In the genomic region with DNA sequence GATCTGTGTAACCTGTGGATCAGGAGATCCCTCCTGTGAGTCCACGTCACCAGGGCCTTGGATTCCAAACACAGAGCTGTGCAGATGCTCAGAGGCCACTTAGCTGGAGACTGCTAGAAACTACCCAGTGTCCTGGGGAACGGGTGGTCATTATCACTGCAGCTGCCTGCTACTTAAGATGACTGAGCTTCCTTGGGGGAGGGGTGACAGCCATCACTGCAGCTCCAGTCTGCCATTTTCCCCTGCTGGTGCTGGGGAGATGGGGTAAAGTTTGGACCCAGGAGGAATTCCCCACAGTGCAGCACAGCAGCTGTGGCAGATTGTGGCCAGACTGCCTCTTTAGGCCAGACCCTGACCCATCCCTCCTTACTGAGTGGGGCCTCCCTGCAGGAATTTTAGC, we compare ENCODE assay signal across 19 cellular contexts.
DNase-seq lines count a peak whose midpoint lies in the region; ATAC-seq, FAIRE-seq and TF ChIP-seq lines count a peak whose summit lies in the region.
"Had no signal": no experiment of that assay in that cellular context is flagged by ENCODE, and none has a peak within 500 bp of the region (broad histone marks: within the 10 kb centered on the region; RNA-seq: fewer than 3 reads in every experiment).

No MANE protein-coding gene starts in this region.

- H4K91ac ChIP-seq in H1 (replicated peaks; ENCODE audit: insufficient read length, low read length), result no peak overlapping the region

- TF ChIP-seq POLR2A in H1 (IDR thresholded peaks at IDR 0.05; ENCODE audit: control extremely low read depth in 1 of 2, low read depth in 2 of 2, low read length in 2 of 2), result no peak

- no peak overlapping the region for H3K4me3 ChIP-seq in H1 (ENCODE audit: extremely low read depth in 1 of 4, insufficient read depth in 2 of 4, low read depth in 3 of 4, low read length in 4 of 4)
- no peak overlapping the region for H3K4me3 ChIP-seq in neural progenitor cell
- H3K4me3 ChIP-seq: HAP-1 had no signal

- H3K27ac Mint-ChIP-seq in neural progenitor cell, result no peak overlapping the region
- H3K27ac Mint-ChIP-seq: B cell; CD4-positive, alpha-beta T cell had no signal

- H3K14ac ChIP-seq in H1 (ENCODE audit: insufficient read length), result no peak overlapping the region

- no peak overlapping the region for H2BK5ac ChIP-seq in H1 (ENCODE audit: low read depth, low read length)

- TF ChIP-seq CTCF in H1 (IDR thresholded peaks at IDR 0.05; ENCODE audit: control extremely low read depth in 1 of 3, insufficient read depth in 1 of 3, low read depth in 1 of 3, low read length in 3 of 3), result no peak
- no peak for TF ChIP-seq CTCF in neural progenitor cell (IDR thresholded peaks at IDR 0.05)

- no peak overlapping the region for H2BK15ac ChIP-seq in H1 (ENCODE audit: low read length)

- H2BK120ac ChIP-seq in H1 (replicated peaks; ENCODE audit: low read depth, low read length), result no peak overlapping the region

- ATAC-seq in HG02610 (IDR thresholded peaks at IDR 0.05; ENCODE audit: unreplicated experiment), result peak; percentile 30
- ATAC-seq: HepG2 had no signal

- no peaks in the 10 kb centered on the region for H3K36me3 Mint-ChIP-seq in neural progenitor cell

- TF ChIP-seq RAD21 in H1 (IDR thresholded peaks at IDR 0.05 in 1 of 2, conservative IDR thresholded peaks at IDR 0.05 in 1 of 2; ENCODE audit: low read depth in 2 of 2, low read length in 2 of 2), result no peak

- no peak overlapping the region for H3K4me3 Mint-ChIP-seq in neural progenitor cell
- H3K4me3 Mint-ChIP-seq: B cell; CD4-positive, alpha-beta T cell had no signal

- H3K4ac ChIP-seq in H1 (replicated peaks; ENCODE audit: insufficient read length, low read depth, low read length), result no peak overlapping the region

- H3K27ac ChIP-seq in H1 (ENCODE audit: low read depth, low read length) (no peak overlapping the region), neural progenitor cell (no peak overlapping the region)

- TF ChIP-seq EP300 in H1 (IDR thresholded peaks at IDR 0.05; ENCODE audit: borderline replicate concordance in 1 of 2, low read depth in 2 of 2, low read length in 2 of 2), result no peak

- H3K18ac ChIP-seq in H1 (ENCODE audit: extremely low read depth, low read length), result no peak overlapping the region

- H4K20me1 ChIP-seq in H1 (replicated peaks in 1 of 2; ENCODE audit: control insufficient read depth in 1 of 2, insufficient read depth in 2 of 2, low read length in 2 of 2) (no peaks in the 10 kb centered on the region), neural progenitor cell (ENCODE audit: low read depth) (no peaks in the 10 kb centered on the region)

- no peak overlapping the region for H3K56ac ChIP-seq in H1 (replicated peaks; ENCODE audit: insufficient read length, low read depth, low read length)

- H4K8ac ChIP-seq in H1 (ENCODE audit: extremely low read depth, insufficient read depth, low read length), result no peak overlapping the region

- H3K4me1 Mint-ChIP-seq in neural progenitor cell, result no peaks in the 10 kb centered on the region
- H3K4me1 Mint-ChIP-seq: B cell had no signal

- peaks cover 4% of the 10 kb centered on the region for H3K27me3 Mint-ChIP-seq in neural progenitor cell (ENCODE audit: insufficient read depth, low read depth)

- no peaks in the 10 kb centered on the region for H3K23me2 ChIP-seq in H1 (ENCODE audit: low read depth, low read length)

- H3K9me3 ChIP-seq in H1 (ENCODE audit: insufficient read depth in 2 of 2, low read depth in 1 of 2, low read length in 1 of 2), result peaks cover 0 to 6% of the 10 kb centered on the region in 2 experiments; a peak in 2 of 4 replicates
- no peaks in the 10 kb centered on the region for H3K9me3 ChIP-seq in neural progenitor cell (ENCODE audit: low read depth)
- H3K9me3 ChIP-seq: HAP-1 had no signal

- no peaks in the 10 kb centered on the region for H3F3A ChIP-seq in neural progenitor cell (ENCODE audit: low read depth)

- CTCF ChIA-PET in H1 (lab: Charles Lee; ENCODE audit: partially characterized antibody), result interaction anchor here (1.1 to 1.6 kb wide), 3 partner anchors 9 to 92 kb away, joined by 3 to 5 read pairs (median 4); no protein-coding TSS in a partner anchor

- DNase-seq in NCI-H146 (lab: John Stamatoyannopoulos, UW) (peak; percentile 15), NCI-H146 treated with DMSO at 0.1 percent for 48 hours (lab: John Stamatoyannopoulos, UW; ENCODE audit: unreplicated experiment) (no peak), H1 (ENCODE audit: low read depth in 1 of 2, low spot score in 2 of 2) (no peak), neural progenitor cell (ENCODE audit: low spot score) (no peak), NCI-H1694 (lab: John Stamatoyannopoulos, UW) (no peak), ecto neural progenitor cell (ENCODE audit: low spot score) (no peak), GM19239 (ENCODE audit: insufficient read length, low spot score) (no peak)
- DNase-seq: C1 segment of cervical spinal cord; Calu3; CD4-positive, alpha-beta T cell; DMS 273 treated with DMSO at 0.1 percent for 48 hours; EL; GOT3 had no signal

- H3K36me3 ChIP-seq in H1 (ENCODE audit: control insufficient read depth in 2 of 4, insufficient read depth in 4 of 4, low read length in 3 of 4) (no peaks in the 10 kb centered on the region), neural progenitor cell (no peaks in the 10 kb centered on the region)
- H3K36me3 ChIP-seq: HAP-1 had no signal

- H3K79me1 ChIP-seq in H1 (ENCODE audit: low read depth, low read length), result no peaks in the 10 kb centered on the region

- H3K23ac ChIP-seq in H1 (ENCODE audit: insufficient read length), result no peak overlapping the region

- peak overlapping the region; percentile 29 for H4K5ac ChIP-seq in H1 (ENCODE audit: insufficient read length, low read depth, low read length)

- H3K4me1 ChIP-seq in H1 (replicated peaks in 1 of 4; ENCODE audit: control insufficient read depth in 3 of 4, insufficient read depth in 4 of 4, low read length in 3 of 4), result no peaks in the 10 kb centered on the region
- H3K4me1 ChIP-seq in neural progenitor cell, result no peaks in the 10 kb centered on the region
- H3K4me1 ChIP-seq: HAP-1 had no signal

- POLR2A ChIA-PET in H1 (lab: Charles Lee; ENCODE audit: partially characterized antibody), result no interaction called here

- H2AK5ac ChIP-seq in H1 (ENCODE audit: low read depth, low read length), result no peak overlapping the region

- WGBS in H1 (ENCODE audit: extremely low coverage in 1 of 2, insufficient coverage in 1 of 2, insufficient read length in 1 of 2, insufficient replicate concordance in 2 of 2, low coverage in 1 of 2, low lambda C conversion rate in 2 of 2, missing lambda C conversion rate in 1 of 2), 2 experiments, result 76% methylated on average over 2 of the region's 2 CpGs; no CpG with 5 or more reads in 1 of the 2 experiments

- H3K4me2 ChIP-seq in H1 (ENCODE audit: insufficient read depth in 1 of 2, low read depth in 2 of 2, low read length in 2 of 2) (no peak overlapping the region), neural progenitor cell (no peak overlapping the region)

- H3K27me3 ChIP-seq in H1 (replicated peaks in 1 of 4; ENCODE audit: control insufficient read depth in 3 of 4, extremely low read depth in 1 of 4, insufficient read depth in 3 of 4, low read length in 3 of 4), result no peaks in the 10 kb centered on the region
- H3K27me3 ChIP-seq in neural progenitor cell, result no peaks in the 10 kb centered on the region

- H3K9me3 Mint-ChIP-seq in neural progenitor cell, result peaks cover 4% of the 10 kb centered on the region
- H3K9me3 Mint-ChIP-seq: CD4-positive, alpha-beta T cell had no signal

- H3K79me2 ChIP-seq in H1 (ENCODE audit: control insufficient read depth in 1 of 2, insufficient read depth in 2 of 2, low read length in 2 of 2) (no peaks in the 10 kb centered on the region), neural progenitor cell (ENCODE audit: low read depth) (no peaks in the 10 kb centered on the region)

- H2BK12ac ChIP-seq in H1 (ENCODE audit: low read depth, low read length), result no peak overlapping the region

- H2AFZ ChIP-seq in H1 (ENCODE audit: low read length), result no peak overlapping the region
- peak overlapping the region; percentile 50 for H2AFZ ChIP-seq in neural progenitor cell (replicated peaks)

- H2BK20ac ChIP-seq in H1 (ENCODE audit: low read length), result no peak overlapping the region

- no peak for FAIRE-seq in H1 (lab: Jason Lieb, UNC)
- FAIRE-seq in GM19239 (lab: Jason Lieb, UNC), result no peak
- FAIRE-seq: G401.6, HepG2, HTR-8/SVneo had no signal

- no peak overlapping the region for H3K9ac ChIP-seq in H1 (replicated peaks in 1 of 4; ENCODE audit: extremely low read depth in 1 of 4, low read depth in 3 of 4, low read length in 3 of 4)
- no peak overlapping the region for H3K9ac ChIP-seq in neural progenitor cell

TF ChIP-seq in H1, 55 proteins besides CTCF, POLR2A, EP300 and RAD21 (continues in another document):
- TF ChIP-seq SIN3A (conservative IDR thresholded peaks at IDR 0.05 in 1 of 2, IDR thresholded peaks at IDR 0.05 in 1 of 2; ENCODE audit: low read depth in 1 of 2, low read length in 2 of 2), result no peak
- no peak for TF ChIP-seq TAF1 (IDR thresholded peaks at IDR 0.05; ENCODE audit: low read depth, low read length)
- TF ChIP-seq SP2 (IDR thresholded peaks at IDR 0.05; ENCODE audit: low read length), result no peak
- TF ChIP-seq, protein P1, sequence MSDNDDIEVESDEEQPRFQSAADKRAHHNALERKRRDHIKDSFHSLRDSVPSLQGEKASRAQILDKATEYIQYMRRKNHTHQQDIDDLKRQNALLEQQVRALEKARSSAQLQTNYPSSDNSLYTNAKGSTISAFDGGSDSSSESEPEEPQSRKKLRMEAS (IDR thresholded peaks at IDR 0.05), result no peak
- no peak for TF ChIP-seq ASH2L (IDR thresholded peaks at IDR 0.05; ENCODE audit: low read length)
- TF ChIP-seq GTF2F1 (IDR thresholded peaks at IDR 0.05; ENCODE audit: borderline replicate concordance, low read depth, low read length), result no peak
- no peak for TF ChIP-seq FOSL1 (IDR thresholded peaks at IDR 0.05; ENCODE audit: insufficient read depth, low read depth, low read length)
- no peak for TF ChIP-seq YY1 (IDR thresholded peaks at IDR 0.05; ENCODE audit: low read depth, low read length)
- no peak for TF ChIP-seq RFX5 (IDR thresholded peaks at IDR 0.05; ENCODE audit: borderline replicate concordance, low read depth, low read length)
- TF ChIP-seq BRCA1 (IDR thresholded peaks at IDR 0.05; ENCODE audit: low read depth, low read length), result no peak
- TF ChIP-seq, protein P2, sequence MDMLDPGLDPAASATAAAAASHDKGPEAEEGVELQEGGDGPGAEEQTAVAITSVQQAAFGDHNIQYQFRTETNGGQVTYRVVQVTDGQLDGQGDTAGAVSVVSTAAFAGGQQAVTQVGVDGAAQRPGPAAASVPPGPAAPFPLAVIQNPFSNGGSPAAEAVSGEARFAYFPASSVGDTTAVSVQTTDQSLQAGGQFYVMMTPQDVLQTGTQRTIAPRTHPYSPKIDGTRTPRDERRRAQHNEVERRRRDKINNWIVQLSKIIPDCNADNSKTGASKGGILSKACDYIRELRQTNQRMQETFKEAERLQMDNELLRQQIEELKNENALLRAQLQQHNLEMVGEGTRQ (IDR thresholded peaks at IDR 0.05; ENCODE audit: low read length), result no peak
- no peak for TF ChIP-seq SP4 (IDR thresholded peaks at IDR 0.05; ENCODE audit: low read length)
- TF ChIP-seq GABPA (IDR thresholded peaks at IDR 0.05; ENCODE audit: borderline replicate concordance, insufficient read depth, low read length), result no peak
- no peak for TF ChIP-seq TAF7 (optimal IDR thresholded peaks at IDR 0.05; ENCODE audit: borderline replicate concordance, low read depth, low read length)
